ENCODE assay signal across 19 cellular contexts in the genomic region with DNA sequence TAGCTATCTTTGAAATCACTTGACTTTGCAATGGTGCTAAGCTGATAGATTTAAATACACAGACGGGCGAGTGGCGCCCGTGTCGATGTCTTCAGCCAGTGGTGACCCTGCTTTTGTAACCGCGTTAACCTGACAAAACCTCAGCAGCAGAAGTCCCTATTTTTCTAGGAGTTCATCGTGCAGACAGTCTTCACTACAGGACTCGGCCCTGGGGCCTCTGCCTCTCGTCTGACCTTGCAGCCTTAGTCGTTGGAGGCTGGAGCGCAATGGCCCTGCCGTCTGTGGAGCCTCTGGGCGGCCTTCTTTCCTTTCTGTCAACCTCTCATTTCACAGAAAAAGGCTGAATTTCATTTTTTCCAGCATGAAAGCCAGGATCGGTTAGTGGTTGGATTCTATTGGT. TPM values are rescaled to one million over a fixed set of nuclear protein-coding genes. Genes with fewer than 3 reads are reported as not detected.
A peak's percentile ranks its signal among the peaks of the same experiment; 100 is the strongest.
DNase-seq lines count a peak whose midpoint lies in the region; ATAC-seq, FAIRE-seq and TF ChIP-seq lines count a peak whose summit lies in the region.
"Had no signal": no experiment of that assay in that cellular context is flagged by ENCODE, and none has a peak within 500 bp of the region (broad histone marks: within the 10 kb centered on the region; RNA-seq: fewer than 3 reads in every experiment).

No MANE protein-coding gene starts in this region.

- H3K27ac ChIP-seq in 22Rv1 (peak overlapping the region; percentile 40), GM12878 (ENCODE audit: control insufficient read depth, insufficient read depth) (no peak overlapping the region), lower lobe of right lung (no peak overlapping the region), prostate gland (no peak overlapping the region)
- H3K27ac ChIP-seq: BLaER1 treated with 17β-estradiol and CSF1 and Interleukin-3, amounts not matched to agents 10 nM and 100 nM had no signal

- H3K4me1 ChIP-seq in GM12878 (ENCODE audit: control insufficient read depth, insufficient read depth, low read length) (no peaks in the 10 kb centered on the region), lower lobe of right lung (peaks cover 10% of the 10 kb centered on the region), prostate gland (replicated peaks) (no peaks in the 10 kb centered on the region)

- in situ Hi-C loops in GM12878 (cut with MboI), result no loop called here

- TF ChIP-seq CTCF in 22Rv1 (IDR thresholded peaks at IDR 0.05) (no peak), GM12878 (IDR thresholded peaks at IDR 0.05 in 2 of 3, conservative IDR thresholded peaks at IDR 0.05 in 1 of 3; ENCODE audit: control insufficient read depth in 2 of 3, extremely low read depth in 1 of 3, insufficient read depth in 1 of 3, low read depth in 3 of 3, low read length in 3 of 3) (no peak), lower lobe of right lung (IDR thresholded peaks at IDR 0.05) (no peak), prostate gland (IDR thresholded peaks at IDR 0.05) (no peak)

- H3K27me3 ChIP-seq in H7 (ENCODE audit: control insufficient read depth, insufficient read depth, low read length) (no peaks in the 10 kb centered on the region), GM12878 (replicated peaks in 1 of 2; ENCODE audit: control insufficient read depth in 2 of 2, insufficient read depth in 2 of 2, low read length in 1 of 2) (no peaks in the 10 kb centered on the region), lower lobe of right lung (ENCODE audit: low read depth) (no peaks in the 10 kb centered on the region), prostate gland (replicated peaks; ENCODE audit: insufficient read depth) (no peaks in the 10 kb centered on the region)
- H3K27me3 ChIP-seq: BLaER1 treated with 17β-estradiol and CSF1 and Interleukin-3, amounts not matched to agents 10 nM and 100 nM had no signal

- CTCF ChIA-PET in GM12878 (lab: Yijun Ruan, JAX), result interaction anchor here (2.6 to 3.1 kb wide), 2 partner anchors 25 to 219 kb away, joined by 8 to 11 read pairs; a partner anchor contains a TSS

- no peak for TF ChIP-seq RAD21 in GM12878 (IDR thresholded peaks at IDR 0.05; ENCODE audit: insufficient read depth, low read depth, low read length)

- no peak for TF ChIP-seq EP300 in GM12878 (IDR thresholded peaks at IDR 0.05; ENCODE audit: borderline replicate concordance in 1 of 2, control insufficient read depth in 1 of 2, low read depth in 2 of 2, low read length in 2 of 2)

- H3K9ac ChIP-seq in GM12878 (ENCODE audit: control insufficient read depth, insufficient read depth, low read length), result no peak overlapping the region

- H3K4me2 ChIP-seq in GM12878 (ENCODE audit: control insufficient read depth, insufficient read depth), result no peak overlapping the region
- H3K4me2 ChIP-seq: BLaER1 treated with 17β-estradiol and CSF1 and Interleukin-3, amounts not matched to agents 10 nM and 100 nM had no signal

- SMC1A ChIA-PET in GM12878 (lab: Charles Lee; ENCODE audit: uncharacterized antibody, unreplicated experiment), result no interaction called here

- no peak for FAIRE-seq in GM12878 (lab: Jason Lieb, UNC)
- FAIRE-seq: H54, HTR-8/SVneo had no signal

- RAD21 ChIA-PET in GM12878 (lab: Charles Lee; ENCODE audit: unreplicated experiment), result no interaction called here

- H3K4me3 ChIP-seq in H7 (ENCODE audit: insufficient read depth, low read depth, low read length) (no peak overlapping the region), GM12878 (no peak overlapping the region), lower lobe of right lung (no peak overlapping the region), prostate gland (no peak overlapping the region)
- H3K4me3 ChIP-seq: BLaER1 treated with 17β-estradiol and CSF1 and Interleukin-3, amounts not matched to agents 10 nM and 100 nM had no signal

- DNase-seq in H7, result peak; percentile 44
- no peak for DNase-seq in GM12878 (ENCODE audit: low read depth, low spot score)
- peak; percentile 31 for DNase-seq in lower lobe of right lung
- no peak for DNase-seq in prostate gland (ENCODE audit: low spot score)
- no peak for DNase-seq in posterior vena cava (ENCODE audit: low spot score)
- DNase-seq: CD8-positive, alpha-beta T cell; NCI-H1092 treated with DMSO at 0.1 percent for 48 hours; NCI-H146; NCI-H2081; NCI-H2171 treated with DMSO at 0.1 percent for 48 hours; NCI-H446 treated with DMSO at 0.1 percent for 48 hours; NCI-H69; SHP77 treated with DMSO at 0.1 percent for 48 hours had no signal

- H3K79me2 ChIP-seq in GM12878 (ENCODE audit: control insufficient read depth, insufficient read depth, low read length), result peaks cover 11% of the 10 kb centered on the region

- BruUV-seq in GM12878 (replicated peaks; lab: Mats Ljungman, UMichigan), result TSS peak; percentile 47

- POLR2A ChIA-PET in GM12878 (lab: Charles Lee), result interaction anchor here (0.9 kb wide), 1 partner anchor 14 kb away, joined by 3 read pairs; no protein-coding TSS in a partner anchor

- TF ChIP-seq POLR2A in GM12878 (IDR thresholded peaks at IDR 0.05; ENCODE audit: low read depth, low read length) (no peak), prostate gland (IDR thresholded peaks at IDR 0.05) (no peak)

- H2AFZ ChIP-seq in GM12878 (ENCODE audit: control insufficient read depth, low read depth, low read length), result no peak overlapping the region

- no peak for ATAC-seq in GM12878
- no peak for ATAC-seq in lower lobe of right lung
- no peak for ATAC-seq in GM18858 (IDR thresholded peaks at IDR 0.05; ENCODE audit: unreplicated experiment)
- ATAC-seq: CD8-positive, alpha-beta T cell; SK-N-SH treated with all-trans-retinoic acid at 6 μM for 48 hours had no signal

- intact Hi-C loops in GM12878 (cut with micrococcal nuclease; ENCODE audit: unreplicated experiment) (no loop called here), lower lobe of right lung (cut with DNase I) (no loop called here), prostate gland (cut with DNase I) (no loop called here), posterior vena cava (cut with DNase I) (no loop called here)

- no peaks in the 10 kb centered on the region; the same call in 1 of the 2 replicates for H4K20me1 ChIP-seq in GM12878 (ENCODE audit: control insufficient read depth, insufficient read depth)

- H3K36me3 ChIP-seq in H7 (replicated peaks; ENCODE audit: control insufficient read depth, insufficient read depth, low read length) (peaks cover 20% of the 10 kb centered on the region), GM12878 (ENCODE audit: control insufficient read depth in 2 of 2, insufficient read depth in 2 of 2, low read length in 1 of 2) (peaks cover 27 to 32% of the 10 kb centered on the region in 2 experiments), lower lobe of right lung (peaks cover 92% of the 10 kb centered on the region), prostate gland (no peaks in the 10 kb centered on the region)

- H3K9me3 ChIP-seq in GM12878 (replicated peaks; ENCODE audit: control insufficient read depth, insufficient read depth, low read length) (no peaks in the 10 kb centered on the region), lower lobe of right lung (no peaks in the 10 kb centered on the region), prostate gland (no peaks in the 10 kb centered on the region)
- H3K9me3 ChIP-seq: BLaER1 treated with 17β-estradiol and CSF1 and Interleukin-3, amounts not matched to agents 10 nM and 100 nM had no signal

- 97% methylated on average over 15 of the region's 15 CpGs for WGBS in GM12878 (ENCODE audit: insufficient coverage, insufficient replicate concordance, low lambda C conversion rate, missing lambda C conversion rate)
- 92% methylated on average over 15 of the region's 15 CpGs for WGBS in prostate gland

RNA-seq across cellular contexts. Expression of a gene that starts 57.9 kb away (rescaled TPM):
- 0.15 and 0.62 TPM in 2 replicates for total RNA-seq in H7 (2014; rRNA removed; shearing (Covaris generic))
- total RNA-seq in GM12878 (2013; cell fraction: nucleolus; rRNA removed), result 0.25 TPM in 1 of 2 replicates, not detected in the other
- total RNA-seq in GM12878 (2014; rRNA removed), result 0.16 TPM in 1 of 2 replicates, not detected in the other
- 0.09 TPM in 1 of 2 replicates, not detected in the other for total RNA-seq in GM12878 (2014; rRNA removed; fragmentation: Illumina TruSeq; extraction: Trizol)
- 1.2 and 2.2 TPM in 2 replicates for total RNA-seq in GM12878 (2021)
- polyA plus RNA-seq in GM12878 (2011; ENCODE audit: low read depth), result 0.10 TPM
- polyA plus RNA-seq in GM12878 (2011; rRNA removed), result not detected in 2 replicates
- polyA plus RNA-seq in GM12878 (2011; cell fraction: cytosol; rRNA removed), result 0.06 TPM in 1 of 2 replicates, not detected in the other
- polyA plus RNA-seq in GM12878 (2011; cell fraction: nucleus; rRNA removed), result 0.12 and 0.46 TPM in 2 replicates
- 0.88 and 2.1 TPM in 2 replicates for polyA plus RNA-seq in GM12878 (2012)
- 0.04 TPM in 1 of 2 replicates, not detected in the other for polyA plus RNA-seq in GM12878 (2014; fragmentation: Illumina TruSeq; extraction: Trizol)
- polyA plus RNA-seq in GM12878 (2014; fragmentation: Nextera tagmentation; extraction: Ambion mirVana), result not detected
- 0.28 and 0.57 TPM in 2 replicates for polyA plus RNA-seq in GM12878 (2014; rRNA removed)
- under 1 TPM in 1 of 2 experiments, not detected in 1; 0.13 TPM for polyA plus RNA-seq in GM12878 (2016; fragmentation: Nextera tagmentation; extraction: Ambion mirVana)
- polyA minus RNA-seq in GM12878 (2011; rRNA and poly(A)+ RNA removed), result not detected in 2 replicates
- not detected in 2 replicates for polyA minus RNA-seq in GM12878 (2011; cell fraction: cytosol; rRNA and poly(A)+ RNA removed)
- not detected in 2 replicates for polyA minus RNA-seq in GM12878 (2011; cell fraction: nucleus; rRNA and poly(A)+ RNA removed)
- 3.9 TPM for total RNA-seq in lower lobe of right lung
- total RNA-seq in prostate gland, result 1 to 10 TPM; 2.5 to 4.4 TPM
- total RNA-seq in posterior vena cava, result 1 to 10 TPM; 2.5 to 5.1 TPM

Comparison
In these comparisons a context has a peak if more than half of its experiments do, and no peak if none do; other contexts are left out.
1. DNase-seq: peak in H7 (single experiment) and lower lobe of right lung (single experiment); none in GM12878 (single experiment), prostate gland (single experiment) and posterior vena cava (single experiment).